32 cellular contexts compared by ENCODE assay signal in the genomic region with DNA sequence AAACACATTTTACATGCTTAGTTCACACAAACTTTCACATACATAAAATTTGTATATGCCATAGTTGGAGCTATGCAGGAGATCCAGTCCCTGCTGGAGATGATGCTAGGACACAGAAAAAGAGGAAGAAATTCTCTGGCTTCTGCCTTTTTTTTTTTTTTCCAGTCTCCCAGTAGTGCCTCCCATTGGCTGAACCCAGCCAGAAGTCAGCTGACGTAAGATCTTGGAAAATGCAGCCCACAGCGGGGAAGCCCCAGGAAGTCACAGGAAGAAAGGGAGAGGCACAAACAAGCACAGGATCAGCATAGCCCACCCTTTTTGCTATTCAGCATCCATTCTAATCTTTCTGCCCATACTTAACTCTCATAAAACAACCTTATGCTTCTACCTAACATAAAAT. TPM values are rescaled to one million over a fixed set of nuclear protein-coding genes. Genes with fewer than 3 reads are reported as not detected.
DNase-seq lines count a peak whose midpoint lies in the region; ATAC-seq, FAIRE-seq and TF ChIP-seq lines count a peak whose summit lies in the region.
"Had no signal": no experiment of that assay in that cellular context is flagged by ENCODE, and none has a peak within 500 bp of the region (broad histone marks: within the 10 kb centered on the region; RNA-seq: fewer than 3 reads in every experiment).

No MANE protein-coding gene starts in this region.

- TF ChIP-seq CTCF in endodermal cell (conservative IDR thresholded peaks at IDR 0.05) (no peak), HepG2 (CRISPR knock-in tag; IDR thresholded peaks at IDR 0.05) (no peak), kidney (IDR thresholded peaks at IDR 0.05; ENCODE audit: borderline replicate concordance, extremely low read depth, insufficient read depth) (no peak), OCI-LY7 (conservative IDR thresholded peaks at IDR 0.05; ENCODE audit: low read length) (no peak)

- H3K9me3 ChIP-seq in endodermal cell (ENCODE audit: control insufficient read depth, low read length) (no peaks in the 10 kb centered on the region), HepG2 (ENCODE audit: low read length) (no peaks in the 10 kb centered on the region), kidney (ENCODE audit: control insufficient read depth in 1 of 2, low read length in 2 of 2) (no peaks in the 10 kb centered on the region), OCI-LY7 (ENCODE audit: low read length) (no peaks in the 10 kb centered on the region)
- H3K9me3 ChIP-seq: A549, Caco-2, gastrocnemius medialis, ovary, tibial artery had no signal

- FAIRE-seq in HepG2 (lab: Jason Lieb, UNC) (no peak), kidney (lab: Jason Lieb, UNC) (no peak)
- FAIRE-seq: A549, astrocyte, GM12892, GM19239, TTC549 had no signal

- H4K20me1 ChIP-seq in HepG2 (ENCODE audit: insufficient read depth, low read length): no peaks in the 10 kb centered on the region
- H4K20me1 ChIP-seq in OCI-LY7 (ENCODE audit: insufficient read depth, low read length): no peaks in the 10 kb centered on the region

- TF ChIP-seq EP300 in HepG2 (IDR thresholded peaks at IDR 0.05; ENCODE audit: low read depth in 2 of 2, low read length in 2 of 2) (no peak), HepG2 (CRISPR knock-in tag; IDR thresholded peaks at IDR 0.05; ENCODE audit: borderline replicate concordance) (no peak)

- no peaks in the 10 kb centered on the region for H3K27me3 Mint-ChIP-seq in endodermal cell (ENCODE audit: insufficient read depth)

- POLR2A ChIA-PET in HepG2 (lab: Yijun Ruan, JAX): no interaction called here
- POLR2A ChIA-PET in OCI-LY7 (lab: Charles Lee): interaction anchor here (0.6 to 1.1 kb wide), 3 partner anchors 12 to 386 kb away, joined by 3 read pairs; no protein-coding TSS in a partner anchor

- in situ Hi-C loops in HepG2 (cut with HindIII; ENCODE audit: extremely low pct_ligation_motif_present, low pct_unique_long_range_greater_than_20kb): no loop called here

- WGBS in endodermal cell (ENCODE audit: insufficient coverage in 1 of 2, insufficient read length in 1 of 2), 2 experiments: 57 to 72% methylated on average over 2 of the region's 2 CpGs
- WGBS in HepG2 (ENCODE audit: low lambda C conversion rate): 5% methylated on average over 2 of the region's 2 CpGs

- H3K4me1 ChIP-seq in endodermal cell (ENCODE audit: control insufficient read depth, insufficient read depth, low read length) (no peaks in the 10 kb centered on the region), HepG2 (ENCODE audit: insufficient read depth, low read length) (peaks cover 45% of the 10 kb centered on the region), kidney (ENCODE audit: control insufficient read depth in 1 of 2, insufficient read depth in 1 of 2, low read depth in 1 of 2, low read length in 2 of 2) (no peaks in the 10 kb centered on the region), OCI-LY7 (ENCODE audit: insufficient read depth, low read length, poor library complexity, severe bottlenecking) (no peaks in the 10 kb centered on the region)
- H3K4me1 ChIP-seq: A549, Caco-2, gastrocnemius medialis, tibial artery had no signal

- TF ChIP-seq POLR2A in HepG2 (IDR thresholded peaks at IDR 0.05; ENCODE audit: insufficient read depth in 1 of 2, low read depth in 2 of 2, low read length in 2 of 2): no peak

- H3K9ac ChIP-seq in endodermal cell (ENCODE audit: extremely low read depth, low read length, poor library complexity, severe bottlenecking) (no peak overlapping the region), HepG2 (ENCODE audit: insufficient read depth, low read depth, low read length) (no peak overlapping the region), kidney (ENCODE audit: low read length in 2 of 2) (no peak overlapping the region)
- H3K9ac ChIP-seq: GM23248 had no signal

- H3K4me1 Mint-ChIP-seq in endodermal cell: peaks cover 7% of the 10 kb centered on the region
- H3K4me1 Mint-ChIP-seq: activated CD4-positive, alpha-beta T cell treated with anti-CD3 and anti-CD28 coated beads, Interleukin-2, amount 10 ng/mL, durations not matched to agents 7 days and 5 days; activated CD8-positive, alpha-beta memory T cell treated with anti-CD3 and anti-CD28 coated beads, Interleukin-2, amount 10 ng/mL, durations not matched to agents 7 days and 5 days; stimulated activated naive CD8-positive, alpha-beta T cell treated with anti-CD3 and anti-CD28 coated beads, Interleukin-15, amount 100 ng/mL, for 72 hours had no signal

- ATAC-seq in HepG2 (no peak), HG02763 (IDR thresholded peaks at IDR 0.05; ENCODE audit: unreplicated experiment) (no peak), GM18519 (IDR thresholded peaks at IDR 0.05; ENCODE audit: low FRiP score, unreplicated experiment) (no peak)
- ATAC-seq: A549; activated CD8-positive, alpha-beta memory T cell treated with anti-CD3 and anti-CD28 coated beads, Interleukin-2, amount 10 ng/mL, durations not matched to agents 7 days and 5 days; activated naive CD4-positive, alpha-beta T cell treated with anti-CD3 and anti-CD28 coated beads, Interleukin-2, amount 50 U/mL, for 72 hours; gastrocnemius medialis; naive thymus-derived CD8-positive, alpha-beta T cell; stimulated activated naive CD8-positive, alpha-beta T cell treated with anti-CD3 and anti-CD28 coated beads, Interleukin-15, amount 100 ng/mL, for 72 hours had no signal

- H2AFZ ChIP-seq in HepG2 (ENCODE audit: low read length): no peak overlapping the region
- no peak overlapping the region for H2AFZ ChIP-seq in OCI-LY7 (ENCODE audit: low read length)
- H2AFZ ChIP-seq: GM23248 had no signal

- no peak overlapping the region for H3K4me3 ChIP-seq in endodermal cell (ENCODE audit: low read length)
- H3K4me3 ChIP-seq in HepG2 (replicated peaks in 1 of 3; ENCODE audit: insufficient read depth in 1 of 3, low read depth in 2 of 3, low read length in 3 of 3): 0 out of 6 replicates have a peak overlapping the region, but pooled peaks of 1 of the 3 experiments have one; percentile 11
- no peak overlapping the region for H3K4me3 ChIP-seq in kidney (ENCODE audit: low read length in 2 of 2)
- H3K4me3 ChIP-seq in OCI-LY7 (ENCODE audit: low read depth, low read length, poor library complexity, severe bottlenecking): no peak overlapping the region
- H3K4me3 ChIP-seq: A549, gastrocnemius medialis, GM23248, ovary, tibial artery had no signal

- TF ChIP-seq RAD21 in HepG2 (CRISPR knock-in tag; IDR thresholded peaks at IDR 0.05): no peak

- DNase-seq in CD1c-positive myeloid dendritic cell (ENCODE audit: extremely low spot score) (peak; percentile 11), RPMI7951 (ENCODE audit: low read depth) (peak; percentile 32), endodermal cell (peak; percentile 84), HepG2 (ENCODE audit: low spot score) (no peak), kidney (no peak), OCI-LY7 (ENCODE audit: low spot score) (no peak)
- DNase-seq: activated CD4-positive, alpha-beta T cell treated with anti-CD3 and anti-CD28 coated beads, Interleukin-2, amount 10 ng/mL, durations not matched to agents 7 days and 5 days; activated CD8-positive, alpha-beta memory T cell treated with anti-CD3 and anti-CD28 coated beads, Interleukin-2, amount 10 ng/mL, durations not matched to agents 7 days and 5 days; Caco-2; cerebellar nuclear complex; DMS79 treated with DMSO at 0.1 percent for 48 hours; erythroblast; gastrocnemius medialis; GM23248; hypothalamus; MM.1S; naive thymus-derived CD8-positive, alpha-beta T cell; NCI-H1436 treated with DMSO at 0.1 percent for 48 hours; ovary; right cardiac atrium; Right ventricle myocardium superior; stimulated activated CD4-positive, alpha-beta T cell treated with anti-CD3 and anti-CD28 coated beads, Interleukin-12 subunit alpha, Interleukin-12 subunit beta, amount 100 ng/mL, for 4 hours; stimulated activated naive CD8-positive, alpha-beta T cell treated with anti-CD3 and anti-CD28 coated beads, Interleukin-15, amount 100 ng/mL, for 72 hours; tibial artery had no signal

- BruUV-seq in HepG2 (replicated peaks; lab: Mats Ljungman, UMichigan) (no TSS peak), OCI-LY7 (replicated peaks; lab: Mats Ljungman, UMichigan) (no TSS peak)

- peak overlapping the region; percentile 41 for H3K4me2 ChIP-seq in HepG2 (ENCODE audit: low read depth, low read length)
- no peak overlapping the region for H3K4me2 ChIP-seq in OCI-LY7 (ENCODE audit: low read length)
- H3K4me2 ChIP-seq: A549 had no signal

- H3K36me3 Mint-ChIP-seq in endodermal cell (ENCODE audit: low read depth): no peaks in the 10 kb centered on the region
- H3K36me3 Mint-ChIP-seq: activated CD8-positive, alpha-beta memory T cell treated with anti-CD3 and anti-CD28 coated beads, Interleukin-2, amount 10 ng/mL, durations not matched to agents 7 days and 5 days; activated naive CD4-positive, alpha-beta T cell treated with anti-CD3 and anti-CD28 coated beads, Interleukin-2, amount 50 U/mL, for 72 hours had no signal

- no peak overlapping the region for H3K27ac Mint-ChIP-seq in endodermal cell
- H3K27ac Mint-ChIP-seq: activated CD4-positive, alpha-beta T cell treated with anti-CD3 and anti-CD28 coated beads, Interleukin-2, amount 10 ng/mL, durations not matched to agents 7 days and 5 days; activated CD8-positive, alpha-beta memory T cell treated with anti-CD3 and anti-CD28 coated beads, Interleukin-2, amount 10 ng/mL, durations not matched to agents 7 days and 5 days; activated naive CD4-positive, alpha-beta T cell treated with anti-CD3 and anti-CD28 coated beads, Interleukin-2, amount 50 U/mL, for 72 hours; stimulated activated naive CD8-positive, alpha-beta T cell treated with anti-CD3 and anti-CD28 coated beads, Interleukin-15, amount 100 ng/mL, for 72 hours had no signal

- H3K9me2 ChIP-seq in OCI-LY7 (ENCODE audit: insufficient read depth, low read length): no peaks in the 10 kb centered on the region

- H3K9me3 Mint-ChIP-seq in endodermal cell: peaks cover 3% of the 10 kb centered on the region
- H3K9me3 Mint-ChIP-seq: activated CD4-positive, alpha-beta T cell treated with anti-CD3 and anti-CD28 coated beads, Interleukin-2, amount 10 ng/mL, durations not matched to agents 7 days and 5 days; activated naive CD4-positive, alpha-beta T cell treated with anti-CD3 and anti-CD28 coated beads, Interleukin-2, amount 50 U/mL, for 72 hours; stimulated activated naive CD8-positive, alpha-beta T cell treated with anti-CD3 and anti-CD28 coated beads, Interleukin-15, amount 100 ng/mL, for 72 hours had no signal

- intact Hi-C loops in HepG2 (cut with micrococcal nuclease; ENCODE audit: unreplicated experiment) (no loop called here), kidney (cut with DNase I) (no loop called here), OCI-LY7 (cut with micrococcal nuclease; ENCODE audit: unreplicated experiment) (no loop called here)

- H3K79me2 ChIP-seq in HepG2 (ENCODE audit: insufficient read depth, low read length) (no peaks in the 10 kb centered on the region), OCI-LY7 (ENCODE audit: insufficient read depth, low read depth, low read length) (no peaks in the 10 kb centered on the region)

- H3K36me3 ChIP-seq in endodermal cell (ENCODE audit: control insufficient read depth, insufficient read depth, low read length) (no peaks in the 10 kb centered on the region), HepG2 (replicated peaks in 1 of 2; ENCODE audit: control insufficient read depth in 1 of 2, insufficient read depth in 2 of 2, low read length in 2 of 2) (no peaks in the 10 kb centered on the region), kidney (ENCODE audit: control insufficient read depth in 1 of 2, insufficient read depth in 2 of 2, low read length in 2 of 2) (no peaks in the 10 kb centered on the region), OCI-LY7 (ENCODE audit: insufficient read depth, low read length) (no peaks in the 10 kb centered on the region)
- H3K36me3 ChIP-seq: gastrocnemius medialis, ovary, tibial artery had no signal

- H3K4me3 Mint-ChIP-seq in endodermal cell: no peak overlapping the region
- H3K4me3 Mint-ChIP-seq: activated CD4-positive, alpha-beta T cell treated with anti-CD3 and anti-CD28 coated beads, Interleukin-2, amount 10 ng/mL, durations not matched to agents 7 days and 5 days; activated CD8-positive, alpha-beta memory T cell treated with anti-CD3 and anti-CD28 coated beads, Interleukin-2, amount 10 ng/mL, durations not matched to agents 7 days and 5 days; naive thymus-derived CD8-positive, alpha-beta T cell; stimulated activated naive CD8-positive, alpha-beta T cell treated with anti-CD3 and anti-CD28 coated beads, Interleukin-15, amount 100 ng/mL, for 72 hours had no signal

- H3K27ac ChIP-seq in endodermal cell (ENCODE audit: low read depth, low read length) (no peak overlapping the region), HepG2 (ENCODE audit: extremely low read length, insufficient read depth, low read length) (peak overlapping the region; percentile 45), kidney (ENCODE audit: low read depth in 2 of 2, low read length in 2 of 2) (no peak overlapping the region), OCI-LY7 (ENCODE audit: low read depth, low read length, poor library complexity, severe bottlenecking) (no peak overlapping the region)
- H3K27ac ChIP-seq: A549, gastrocnemius medialis, GM23248, ovary, tibial artery had no signal

- CTCF ChIA-PET in HepG2 (lab: Yijun Ruan, JAX; ENCODE audit: low intra/inter-chr PET ratio, low total read pairs) (no interaction called here), OCI-LY7 (lab: Charles Lee; ENCODE audit: unreplicated experiment) (no interaction called here)

- H3K27me3 ChIP-seq in endodermal cell (ENCODE audit: control insufficient read depth, insufficient read depth, low read length, poor library complexity, severe bottlenecking) (no peaks in the 10 kb centered on the region), HepG2 (ENCODE audit: control insufficient read depth in 1 of 2, insufficient read depth in 2 of 2, low read length in 2 of 2) (no peaks in the 10 kb centered on the region)
- H3K27me3 ChIP-seq: ovary, tibial artery had no signal

RNA-seq across cellular contexts. Expression of a gene that starts 38.5 kb away (rescaled TPM):
- total RNA-seq in RPMI7951 (2014; rRNA removed; shearing (Covaris generic)): not detected in 2 replicates
- total RNA-seq in endodermal cell: under 1 TPM; 0.40 to 0.81 TPM
- polyA plus RNA-seq in endodermal cell (2013, experiment 1 of 2): 0.32 TPM
- polyA plus RNA-seq in endodermal cell (2013, experiment 2 of 2): 0.33 TPM
- total RNA-seq in HepG2 (2016; rRNA removed; fragmentation: Illumina TruSeq; extraction: Trizol): 0.02 TPM in 1 of 2 replicates, not detected in the other
- total RNA-seq in HepG2 (2016; cell fraction: cytosol; rRNA removed; fragmentation: Illumina TruSeq; extraction: Trizol; ENCODE audit: low read depth): under 0.01 and 0.10 TPM in 2 replicates
- total RNA-seq in HepG2 (2016; cell fraction: insoluble cytoplasmic fraction; rRNA removed; fragmentation: Illumina TruSeq; extraction: Trizol): 0.02 TPM in 1 of 2 replicates, not detected in the other
- total RNA-seq in HepG2 (2016; cell fraction: membrane; rRNA removed; fragmentation: Illumina TruSeq; extraction: Trizol): 0.03 and 0.07 TPM in 2 replicates
- 0.06 TPM in 2 replicates for total RNA-seq in HepG2 (2016; cell fraction: nucleus; rRNA removed; fragmentation: Illumina TruSeq; extraction: Trizol)
- polyA plus RNA-seq in HepG2 (2011; rRNA removed): 0.11 and 0.13 TPM in 2 replicates
- 0.01 and 0.04 TPM in 2 replicates for polyA plus RNA-seq in HepG2 (2011; cell fraction: cytosol; rRNA removed)
- 0.39 and 0.42 TPM in 2 replicates for polyA plus RNA-seq in HepG2 (2011; cell fraction: nucleus; rRNA removed)
- polyA plus RNA-seq in HepG2 (2012): 0.13 and 0.23 TPM in 2 replicates
- not detected in 2 replicates for polyA plus RNA-seq in HepG2 (2016; cell fraction: cytosol; fragmentation: Illumina TruSeq; extraction: Trizol; ENCODE audit: low read depth)
- polyA plus RNA-seq in HepG2 (2016; cell fraction: insoluble cytoplasmic fraction; fragmentation: Illumina TruSeq; extraction: Trizol; ENCODE audit: low read depth): not detected in 2 replicates
- polyA plus RNA-seq in HepG2 (2016; cell fraction: membrane; fragmentation: Illumina TruSeq; extraction: Trizol; ENCODE audit: low read depth): not detected in 2 replicates
- 0.09 TPM in 1 of 2 replicates, not detected in the other for polyA plus RNA-seq in HepG2 (2016; cell fraction: nucleus; fragmentation: Illumina TruSeq; extraction: Trizol; ENCODE audit: insufficient read depth, low read depth)
- polyA minus RNA-seq in HepG2 (2011; rRNA and poly(A)+ RNA removed; ENCODE audit: low replicate concordance): 0.02 and 0.08 TPM in 2 replicates
- not detected in 2 replicates for polyA minus RNA-seq in HepG2 (2011; cell fraction: cytosol; rRNA and poly(A)+ RNA removed)
- polyA minus RNA-seq in HepG2 (2011; cell fraction: nucleus; rRNA and poly(A)+ RNA removed): 0.39 and 0.87 TPM in 2 replicates
- 0.25 TPM for total RNA-seq in kidney
- 0.17 TPM for polyA plus RNA-seq in kidney (ENCODE audit: insufficient read depth, low read depth, low replicate concordance)
- total RNA-seq in OCI-LY7 (2014; rRNA removed; shearing (Covaris generic)): 0.25 TPM in 1 of 2 replicates, not detected in the other
- 0.13 and 0.22 TPM in 2 replicates for total RNA-seq in OCI-LY7 (2022)
- total RNA-seq: Caco-2, GM23248 had no signal
- polyA plus RNA-seq: GM23248; naive thymus-derived CD8-positive, alpha-beta T cell; right cardiac atrium had no signal

RNA-seq across cellular contexts. Expression of a gene that starts 38.5 kb away (rescaled TPM):
- 26.8 and 26.9 TPM in 2 replicates for total RNA-seq in RPMI7951 (2014; rRNA removed; shearing (Covaris generic))
- 10 to 100 TPM; 57.5 to 60.4 TPM for total RNA-seq in endodermal cell
- 65.4 TPM for polyA plus RNA-seq in endodermal cell (2013, experiment 1 of 2)
- 57.8 TPM for polyA plus RNA-seq in endodermal cell (2013, experiment 2 of 2)
- total RNA-seq in HepG2 (2016; rRNA removed; fragmentation: Illumina TruSeq; extraction: Trizol): 29.2 and 67.6 TPM in 2 replicates
- total RNA-seq in HepG2 (2016; cell fraction: cytosol; rRNA removed; fragmentation: Illumina TruSeq; extraction: Trizol; ENCODE audit: low read depth): 3.7 and 4.5 TPM in 2 replicates
- total RNA-seq in HepG2 (2016; cell fraction: insoluble cytoplasmic fraction; rRNA removed; fragmentation: Illumina TruSeq; extraction: Trizol): 28.4 and 64.0 TPM in 2 replicates
- total RNA-seq in HepG2 (2016; cell fraction: membrane; rRNA removed; fragmentation: Illumina TruSeq; extraction: Trizol): 11.9 and 14.2 TPM in 2 replicates
- total RNA-seq in HepG2 (2016; cell fraction: nucleus; rRNA removed; fragmentation: Illumina TruSeq; extraction: Trizol): 27.2 and 39.9 TPM in 2 replicates
- polyA plus RNA-seq in HepG2 (2011; rRNA removed): 25.9 and 31.2 TPM in 2 replicates
- 11.0 and 18.5 TPM in 2 replicates for polyA plus RNA-seq in HepG2 (2011; cell fraction: cytosol; rRNA removed)
- polyA plus RNA-seq in HepG2 (2011; cell fraction: nucleus; rRNA removed): 24.5 and 25.2 TPM in 2 replicates
- polyA plus RNA-seq in HepG2 (2012): 30.0 and 35.6 TPM in 2 replicates
- polyA plus RNA-seq in HepG2 (2016; cell fraction: cytosol; fragmentation: Illumina TruSeq; extraction: Trizol; ENCODE audit: low read depth): 2.0 and 2.2 TPM in 2 replicates
- polyA plus RNA-seq in HepG2 (2016; cell fraction: insoluble cytoplasmic fraction; fragmentation: Illumina TruSeq; extraction: Trizol; ENCODE audit: low read depth): 40.6 and 41.7 TPM in 2 replicates
- polyA plus RNA-seq in HepG2 (2016; cell fraction: membrane; fragmentation: Illumina TruSeq; extraction: Trizol; ENCODE audit: low read depth): 5.0 and 5.6 TPM in 2 replicates
- 24.5 and 26.5 TPM in 2 replicates for polyA plus RNA-seq in HepG2 (2016; cell fraction: nucleus; fragmentation: Illumina TruSeq; extraction: Trizol; ENCODE audit: insufficient read depth, low read depth)
- 15.1 and 21.0 TPM in 2 replicates for polyA minus RNA-seq in HepG2 (2011; rRNA and poly(A)+ RNA removed; ENCODE audit: low replicate concordance)
- 20.9 and 35.2 TPM in 2 replicates for polyA minus RNA-seq in HepG2 (2011; cell fraction: cytosol; rRNA and poly(A)+ RNA removed)
- polyA minus RNA-seq in HepG2 (2011; cell fraction: nucleus; rRNA and poly(A)+ RNA removed): 67.5 and 78.9 TPM in 2 replicates
- 48.3 TPM for total RNA-seq in kidney
- 21.0 TPM for polyA plus RNA-seq in kidney (ENCODE audit: insufficient read depth, low read depth, low replicate concordance)
- 12.3 and 15.7 TPM in 2 replicates for total RNA-seq in OCI-LY7 (2014; rRNA removed; shearing (Covaris generic))
- total RNA-seq in OCI-LY7 (2022): 38.4 and 41.6 TPM in 2 replicates

Comparison
In these comparisons a context has a peak if more than half of its experiments do, and no peak if none do; other contexts are left out.
1. DNase-seq: peak in CD1c-positive myeloid dendritic cell (single experiment), RPMI7951 (single experiment) and endodermal cell (single experiment); none in HepG2 (single experiment), kidney (single experiment) and OCI-LY7 (single experiment).